In genomic region chr3:143330316-143330868, GRCh38 we compare ENCODE assay signal across 22 cellular contexts.
DNase-seq lines count a peak whose midpoint lies in the region; ATAC-seq, FAIRE-seq and TF ChIP-seq lines count a peak whose summit lies in the region.
"Had no signal": no experiment of that assay in that cellular context is flagged by ENCODE, and none has a peak within 500 bp of the region (broad histone marks: within the 10 kb centered on the region; RNA-seq: fewer than 3 reads in every experiment).

No MANE protein-coding gene starts in this region.

- TF ChIP-seq CTCF in H1 (IDR thresholded peaks at IDR 0.05; ENCODE audit: control extremely low read depth in 1 of 3, insufficient read depth in 1 of 3, low read depth in 1 of 3, low read length in 3 of 3), result no peak

- TF ChIP-seq RAD21 in H1 (IDR thresholded peaks at IDR 0.05 in 1 of 2, conservative IDR thresholded peaks at IDR 0.05 in 1 of 2; ENCODE audit: low read depth in 2 of 2, low read length in 2 of 2), result no peak

- no peaks in the 10 kb centered on the region for H3K23me2 ChIP-seq in H1 (ENCODE audit: low read depth, low read length)

- H2BK15ac ChIP-seq in H1 (ENCODE audit: low read length), result no peak overlapping the region

- no peak overlapping the region for H2BK120ac ChIP-seq in H1 (replicated peaks; ENCODE audit: low read depth, low read length)

- H2AFZ ChIP-seq in H1 (ENCODE audit: low read length), result 0 out of 2 replicates have a peak overlapping the region, but pooled peaks have one; percentile 45

- no peak overlapping the region for H3K4me2 ChIP-seq in H1 (ENCODE audit: insufficient read depth in 1 of 2, low read depth in 2 of 2, low read length in 2 of 2)

- no peaks in the 10 kb centered on the region for H3K27me3 ChIP-seq in H1 (replicated peaks in 1 of 4; ENCODE audit: control insufficient read depth in 3 of 4, extremely low read depth in 1 of 4, insufficient read depth in 3 of 4, low read length in 3 of 4)
- H3K27me3 ChIP-seq: heart right ventricle, ovary, vagina had no signal

- H4K91ac ChIP-seq in H1 (replicated peaks; ENCODE audit: insufficient read length, low read length), result no peak overlapping the region

- H3K56ac ChIP-seq in H1 (replicated peaks; ENCODE audit: insufficient read length, low read depth, low read length), result no peak overlapping the region

- no peaks in the 10 kb centered on the region for H4K20me1 ChIP-seq in H1 (replicated peaks in 1 of 2; ENCODE audit: control insufficient read depth in 1 of 2, insufficient read depth in 2 of 2, low read length in 2 of 2)

- no peak for FAIRE-seq in H1 (lab: Jason Lieb, UNC)
- FAIRE-seq: GM19239 had no signal

- CTCF ChIA-PET in H1 (lab: Charles Lee; ENCODE audit: partially characterized antibody), result no interaction called here

- no peak overlapping the region for H3K18ac ChIP-seq in H1 (ENCODE audit: extremely low read depth, low read length)

- DNase-seq in Ammon's horn (ENCODE audit: low spot score) (peak; percentile 16), NCI-H524 treated with DMSO at 0.1 percent for 48 hours (lab: John Stamatoyannopoulos, UW) (peak; percentile 50), H1 (ENCODE audit: low read depth in 1 of 2, low spot score in 2 of 2) (no peak), midbrain (lab: John Stamatoyannopoulos, UW) (peak; percentile 31)
- no peak for DNase-seq in stimulated activated naive CD4-positive, alpha-beta T cell (lab: John Stamatoyannopoulos, UW)
- DNase-seq: activated CD4-positive, alpha-beta T cell treated with anti-CD3 and anti-CD28 coated beads for 4 hours; activated T-cell treated with anti-CD3 and anti-CD28 coated beads, Interleukin-2, amount 50 U/mL, for 72 hours; effector memory CD8-positive, alpha-beta T cell; GDM1; KG1; lower lobe of right lung; MV-4-11; NCI-H2029 treated with DMSO at 0.1 percent for 48 hours; OCI-M1; Right ventricle myocardium superior had no signal

- H3K23ac ChIP-seq in H1 (ENCODE audit: insufficient read length), result no peak overlapping the region

- H4K8ac ChIP-seq in H1 (ENCODE audit: extremely low read depth, insufficient read depth, low read length), result no peak overlapping the region

- 92% methylated on average over 2 of the region's 2 CpGs; no CpG with 5 or more reads in 1 of the 2 experiments for WGBS in H1 (ENCODE audit: extremely low coverage in 1 of 2, insufficient coverage in 1 of 2, insufficient read length in 1 of 2, insufficient replicate concordance in 2 of 2, low coverage in 1 of 2, low lambda C conversion rate in 2 of 2, missing lambda C conversion rate in 1 of 2), 2 experiments

- H3K27ac ChIP-seq in H1 (ENCODE audit: low read depth, low read length), result no peak overlapping the region
- H3K27ac ChIP-seq: heart right ventricle, lower lobe of right lung, ovary, vagina had no signal

- no peaks in the 10 kb centered on the region for H3K36me3 ChIP-seq in H1 (ENCODE audit: control insufficient read depth in 2 of 4, insufficient read depth in 4 of 4, low read length in 3 of 4)
- H3K36me3 ChIP-seq: heart right ventricle, lower lobe of right lung, ovary, vagina had no signal

- H3K4me3 ChIP-seq in H1 (ENCODE audit: extremely low read depth in 1 of 4, insufficient read depth in 2 of 4, low read depth in 3 of 4, low read length in 4 of 4), result no peak overlapping the region
- H3K4me3 ChIP-seq: lower lobe of right lung, ovary, vagina had no signal

- H3K9ac ChIP-seq in H1 (replicated peaks in 1 of 4; ENCODE audit: extremely low read depth in 1 of 4, low read depth in 3 of 4, low read length in 3 of 4), result no peak overlapping the region

- no peaks in the 10 kb centered on the region for H3K79me2 ChIP-seq in H1 (ENCODE audit: control insufficient read depth in 1 of 2, insufficient read depth in 2 of 2, low read length in 2 of 2)

- H3K4me1 ChIP-seq in H1 (replicated peaks in 1 of 4; ENCODE audit: control insufficient read depth in 3 of 4, insufficient read depth in 4 of 4, low read length in 3 of 4), result peaks cover 0 to 3% (median 0%) of the 10 kb centered on the region in 4 experiments; a peak in 2 of 7 replicates
- H3K4me1 ChIP-seq: lower lobe of right lung had no signal

- H3K79me1 ChIP-seq in H1 (ENCODE audit: low read depth, low read length), result no peaks in the 10 kb centered on the region

- H3K4ac ChIP-seq in H1 (replicated peaks; ENCODE audit: insufficient read length, low read depth, low read length), result no peak overlapping the region

- no peak overlapping the region for H2BK20ac ChIP-seq in H1 (ENCODE audit: low read length)

- TF ChIP-seq EP300 in H1 (IDR thresholded peaks at IDR 0.05; ENCODE audit: borderline replicate concordance in 1 of 2, low read depth in 2 of 2, low read length in 2 of 2), result no peak

- H3K9me3 ChIP-seq in H1 (ENCODE audit: insufficient read depth in 2 of 2, low read depth in 1 of 2, low read length in 1 of 2), result no peaks in the 10 kb centered on the region
- H3K9me3 ChIP-seq: lower lobe of right lung, ovary, vagina had no signal

- no peak overlapping the region for H4K5ac ChIP-seq in H1 (ENCODE audit: insufficient read length, low read depth, low read length)

- ATAC-seq in GM18909 (IDR thresholded peaks at IDR 0.05; ENCODE audit: poor library complexity, unreplicated experiment) (no peak), HG03196 (IDR thresholded peaks at IDR 0.05; ENCODE audit: unreplicated experiment) (no peak), HG03521 (IDR thresholded peaks at IDR 0.05; ENCODE audit: unreplicated experiment) (no peak)
- ATAC-seq: activated T-cell treated with anti-CD3 and anti-CD28 coated beads, Interleukin-2, amount 50 U/mL, for 72 hours; effector memory CD8-positive, alpha-beta T cell had no signal

- H2BK5ac ChIP-seq in H1 (ENCODE audit: low read depth, low read length), result no peak overlapping the region

- H3K14ac ChIP-seq in H1 (ENCODE audit: insufficient read length), result no peak overlapping the region

- H2AK5ac ChIP-seq in H1 (ENCODE audit: low read depth, low read length), result no peak overlapping the region

- POLR2A ChIA-PET in H1 (lab: Charles Lee; ENCODE audit: partially characterized antibody), result no interaction called here

- TF ChIP-seq POLR2A in H1 (IDR thresholded peaks at IDR 0.05; ENCODE audit: control extremely low read depth in 1 of 2, low read depth in 2 of 2, low read length in 2 of 2), result no peak

- H2BK12ac ChIP-seq in H1 (ENCODE audit: low read depth, low read length), result no peak overlapping the region

TF ChIP-seq in H1, 55 proteins besides CTCF, POLR2A, EP300 and RAD21 (continues in another document):
- no peak for TF ChIP-seq ASH2L (IDR thresholded peaks at IDR 0.05; ENCODE audit: low read length)
- no peak for TF ChIP-seq SRF (IDR thresholded peaks at IDR 0.05; ENCODE audit: low read depth, low read length)
- TF ChIP-seq CREB1 (IDR thresholded peaks at IDR 0.05), result no peak
- TF ChIP-seq ATF3 (IDR thresholded peaks at IDR 0.05; ENCODE audit: insufficient read depth, low read depth, low read length), result no peak
- no peak for TF ChIP-seq PHF8 (conservative IDR thresholded peaks at IDR 0.05; ENCODE audit: low read depth, low read length)
- TF ChIP-seq HDAC6 (IDR thresholded peaks at IDR 0.05; ENCODE audit: low read depth, low read length), result no peak
- TF ChIP-seq SIN3A (conservative IDR thresholded peaks at IDR 0.05 in 1 of 2, IDR thresholded peaks at IDR 0.05 in 1 of 2; ENCODE audit: low read depth in 1 of 2, low read length in 2 of 2), result no peak
- no peak for TF ChIP-seq ZNF274 (IDR thresholded peaks at IDR 0.05; ENCODE audit: borderline replicate concordance, extremely low read depth, low read length)
- no peak for TF ChIP-seq CHD1 (IDR thresholded peaks at IDR 0.05; ENCODE audit: low read depth, low read length)
- no peak for TF ChIP-seq GTF2F1 (IDR thresholded peaks at IDR 0.05; ENCODE audit: borderline replicate concordance, low read depth, low read length)
- TF ChIP-seq SIRT6 (IDR thresholded peaks at IDR 0.05; ENCODE audit: low read length), result no peak
- no peak for TF ChIP-seq CTBP2 (IDR thresholded peaks at IDR 0.05; ENCODE audit: borderline replicate concordance, insufficient read depth, insufficient read length, low read length)
- no peak for TF ChIP-seq MAX (IDR thresholded peaks at IDR 0.05)

Comparison
In these comparisons a context has a peak if more than half of its experiments do, and no peak if none do; other contexts are left out.
1. DNase-seq: peak in Ammon's horn (single experiment), NCI-H524 treated with DMSO at 0.1 percent for 48 hours (single experiment) and midbrain (single experiment); none in H1 (0 of 2) and stimulated activated naive CD4-positive, alpha-beta T cell (0 of 6).